Comparison of ENCODE assay signal across 8 cellular contexts in the genomic region with DNA sequence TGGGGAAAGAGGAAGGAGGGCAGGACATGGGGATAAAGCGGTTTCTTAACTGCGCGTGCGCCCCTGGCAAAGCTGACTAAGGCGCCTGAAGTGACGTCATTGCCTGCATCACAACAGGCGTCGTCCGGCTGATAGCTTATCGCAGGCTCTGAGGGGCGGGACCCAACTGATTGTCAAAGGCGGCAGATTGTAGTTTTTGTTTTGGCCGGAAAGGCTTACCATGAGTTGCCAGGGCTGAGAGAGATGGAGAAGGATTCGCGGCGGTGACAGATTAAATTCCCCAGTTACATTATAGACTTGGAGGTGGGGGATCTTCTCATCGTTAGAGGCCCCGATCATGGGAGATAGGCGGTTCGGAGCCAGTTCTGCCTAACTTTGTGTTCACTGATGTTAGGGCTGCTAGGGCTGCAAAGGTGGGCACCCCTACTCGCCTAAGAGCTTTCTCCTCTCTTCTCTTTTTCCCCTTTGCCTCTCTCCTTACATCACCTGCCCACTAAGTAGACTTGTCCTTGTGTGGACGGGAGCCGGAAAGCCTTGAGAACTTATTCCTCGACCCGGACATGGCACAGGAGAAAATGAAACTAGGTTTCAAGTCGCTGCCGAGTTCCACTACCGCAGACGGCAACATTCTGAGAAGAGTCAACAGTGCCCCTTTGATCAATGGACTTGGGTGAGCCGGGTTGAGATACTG. TPM values are rescaled to one million over a fixed set of nuclear protein-coding genes. Genes with fewer than 3 reads are reported as not detected.
DNase-seq lines count a peak whose midpoint lies in the region; ATAC-seq and TF ChIP-seq lines count a peak whose summit lies in the region.

No MANE protein-coding gene starts in this region.

- peaks cover 20% of the 10 kb centered on the region for H3K4me1 Mint-ChIP-seq in progenitor cell of endocrine pancreas (ENCODE audit: low read depth)

- peaks cover 2% of the 10 kb centered on the region for H3K9me3 Mint-ChIP-seq in progenitor cell of endocrine pancreas (ENCODE audit: low read depth)

- peak overlapping the region; percentile 81 for H3K4me3 Mint-ChIP-seq in progenitor cell of endocrine pancreas (ENCODE audit: low read depth)

- peaks cover 1% of the 10 kb centered on the region for H3K36me3 Mint-ChIP-seq in progenitor cell of endocrine pancreas (ENCODE audit: insufficient read depth)

- intact Hi-C loops in left cardiac atrium (cut with DNase I) = no loop called here

- ATAC-seq in HG02870 (IDR thresholded peaks at IDR 0.05; ENCODE audit: unreplicated experiment) (peak; percentile 77), left cardiac atrium (peak; percentile 96 to 98)

- peak overlapping the region; percentile 96 for H3K27ac Mint-ChIP-seq in progenitor cell of endocrine pancreas

- no peak for TF ChIP-seq CTCF in progenitor cell of endocrine pancreas (IDR thresholded peaks at IDR 0.05; ENCODE audit: unreplicated experiment)

- peak; percentile 93 for DNase-seq in NCI-H146 (lab: John Stamatoyannopoulos, UW)
- DNase-seq in T-helper 1 cell = peak; percentile 72 to 94 (median 82)
- peak; percentile 84 for DNase-seq in amniotic stem cell (lab: John Stamatoyannopoulos, UW)
- DNase-seq in left cardiac atrium = peak; percentile 92
- peak; percentile 48 for DNase-seq in progenitor cell of endocrine pancreas (ENCODE audit: low spot score, unreplicated experiment)
- DNase-seq in ureter (ENCODE audit: low spot score) = peak; percentile 90

- H3K27me3 Mint-ChIP-seq in progenitor cell of endocrine pancreas = no peaks in the 10 kb centered on the region

- peak; percentile 54 for TF ChIP-seq POLR2A in GM15510 (IDR thresholded peaks at IDR 0.05; ENCODE audit: borderline replicate concordance, extremely low read depth, insufficient read length)

RNA-seq across cellular contexts. Expression of a gene that starts 10.2 kb away (rescaled TPM):
- 10 to 100 TPM; 12.7 to 13.8 TPM for total RNA-seq in left cardiac atrium
- 21.0 and 25.7 TPM in 2 replicates for total RNA-seq in progenitor cell of endocrine pancreas
- total RNA-seq in ureter = 28.1 TPM

Comparison
In these comparisons a context has a peak if more than half of its experiments do, and no peak if none do; other contexts are left out.
1. Peak in every context shown above with its lines: DNase-seq and ATAC-seq.